1 cellular context compared by ENCODE assay signal in the genomic region with DNA sequence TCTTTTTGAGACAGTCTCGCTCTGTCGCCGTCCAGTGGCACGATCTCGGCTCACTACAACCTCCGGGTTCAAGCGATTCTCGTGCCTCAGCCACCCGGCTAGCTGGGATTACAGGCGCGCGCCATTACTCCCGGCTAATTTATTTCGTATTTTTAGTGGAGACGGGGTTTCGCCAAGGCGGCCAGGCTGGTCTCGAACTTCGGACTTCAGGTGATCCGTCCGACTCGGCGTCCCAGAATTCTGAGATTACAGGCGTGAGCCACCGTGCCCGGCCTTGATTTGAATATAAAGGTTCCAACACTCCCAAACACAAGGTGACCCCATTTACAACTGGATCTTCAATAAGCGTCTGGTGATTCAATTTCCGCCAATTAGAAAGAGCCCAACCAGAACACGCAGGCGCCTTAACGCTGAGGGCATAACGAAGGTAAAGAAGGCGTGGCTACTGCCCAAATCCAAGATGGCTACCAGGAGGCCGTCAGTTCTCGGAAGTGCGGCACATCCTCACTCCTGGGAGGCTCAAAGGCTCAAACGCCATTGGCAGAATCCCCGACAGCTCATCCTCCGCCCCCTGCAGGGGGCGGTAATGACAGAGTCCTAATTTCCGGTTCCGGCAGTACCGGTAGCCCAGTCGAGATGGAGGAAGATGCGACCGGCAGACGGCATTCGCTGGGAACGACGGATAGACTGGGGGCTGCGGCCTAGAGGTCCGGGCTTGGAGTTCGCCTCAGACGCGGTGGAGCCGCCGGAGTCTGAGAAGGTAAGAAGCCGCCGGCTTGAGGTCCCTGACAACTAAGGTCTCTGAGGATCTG.
TF ChIP-seq lines count a peak whose summit lies in the region.

A gene with protein sequence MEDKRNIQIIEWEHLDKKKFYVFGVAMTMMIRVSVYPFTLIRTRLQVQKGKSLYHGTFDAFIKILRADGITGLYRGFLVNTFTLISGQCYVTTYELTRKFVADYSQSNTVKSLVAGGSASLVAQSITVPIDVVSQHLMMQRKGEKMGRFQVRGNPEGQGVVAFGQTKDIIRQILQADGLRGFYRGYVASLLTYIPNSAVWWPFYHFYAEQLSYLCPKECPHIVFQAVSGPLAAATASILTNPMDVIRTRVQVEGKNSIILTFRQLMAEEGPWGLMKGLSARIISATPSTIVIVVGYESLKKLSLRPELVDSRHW (plus strand): TSS at position 617 of the 812 bp plus-strand sequence. CDS start 5,744 bp downstream, outside the sequence.

TF ChIP-seq in HepG2, 621 proteins besides CTCF, POLR2A, EP300 and RAD21 (continued from another document and continues in another):
- TF ChIP-seq, protein P1, sequence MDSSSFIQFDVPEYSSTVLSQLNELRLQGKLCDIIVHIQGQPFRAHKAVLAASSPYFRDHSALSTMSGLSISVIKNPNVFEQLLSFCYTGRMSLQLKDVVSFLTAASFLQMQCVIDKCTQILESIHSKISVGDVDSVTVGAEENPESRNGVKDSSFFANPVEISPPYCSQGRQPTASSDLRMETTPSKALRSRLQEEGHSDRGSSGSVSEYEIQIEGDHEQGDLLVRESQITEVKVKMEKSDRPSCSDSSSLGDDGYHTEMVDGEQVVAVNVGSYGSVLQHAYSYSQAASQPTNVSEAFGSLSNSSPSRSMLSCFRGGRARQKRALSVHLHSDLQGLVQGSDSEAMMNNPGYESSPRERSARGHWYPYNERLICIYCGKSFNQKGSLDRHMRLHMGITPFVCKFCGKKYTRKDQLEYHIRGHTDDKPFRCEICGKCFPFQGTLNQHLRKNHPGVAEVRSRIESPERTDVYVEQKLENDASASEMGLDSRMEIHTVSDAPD (CRISPR knock-in tag; IDR thresholded peaks at IDR 0.05): no peak
- TF ChIP-seq ZSCAN21 (CRISPR knock-in tag; IDR thresholded peaks at IDR 0.05; ENCODE audit: borderline replicate concordance) (0 out of 2 replicates have a peak, but pooled peaks have one; percentile 30), ZFP37 (CRISPR knock-in tag; IDR thresholded peaks at IDR 0.05; ENCODE audit: borderline replicate concordance) (no peak), DR1 (CRISPR knock-in tag; IDR thresholded peaks at IDR 0.05) (no peak), ZNF12 (CRISPR knock-in tag; IDR thresholded peaks at IDR 0.05) (no peak), PRPF4 (IDR thresholded peaks at IDR 0.05; ENCODE audit: low read depth, low read length, poor library complexity, severe bottlenecking) (peak; percentile 90), ELF3 (CRISPR knock-in tag; IDR thresholded peaks at IDR 0.05) (peak; percentile 54), ZNF441 (CRISPR knock-in tag; IDR thresholded peaks at IDR 0.05; ENCODE audit: borderline replicate concordance) (no peak), SIX4 (CRISPR knock-in tag; IDR thresholded peaks at IDR 0.05) (no peak), ZNF567 (CRISPR knock-in tag; IDR thresholded peaks at IDR 0.05; ENCODE audit: borderline replicate concordance) (no peak), AKAP8 (CRISPR knock-in tag; IDR thresholded peaks at IDR 0.05) (no peak), GFI1 (CRISPR knock-in tag; IDR thresholded peaks at IDR 0.05; ENCODE audit: borderline replicate concordance) (no peak), MYC (CRISPR knock-in tag; IDR thresholded peaks at IDR 0.05; ENCODE audit: borderline replicate concordance) (no peak; the same call in 1 of the 2 replicates), ATF7 (IDR thresholded peaks at IDR 0.05) (no peak), ATF7 (CRISPR knock-in tag; IDR thresholded peaks at IDR 0.05) (no peak; the same call in 1 of the 2 replicates), ZNF558 (CRISPR knock-in tag; IDR thresholded peaks at IDR 0.05; ENCODE audit: borderline replicate concordance) (no peak)
- TF ChIP-seq, protein P2, sequence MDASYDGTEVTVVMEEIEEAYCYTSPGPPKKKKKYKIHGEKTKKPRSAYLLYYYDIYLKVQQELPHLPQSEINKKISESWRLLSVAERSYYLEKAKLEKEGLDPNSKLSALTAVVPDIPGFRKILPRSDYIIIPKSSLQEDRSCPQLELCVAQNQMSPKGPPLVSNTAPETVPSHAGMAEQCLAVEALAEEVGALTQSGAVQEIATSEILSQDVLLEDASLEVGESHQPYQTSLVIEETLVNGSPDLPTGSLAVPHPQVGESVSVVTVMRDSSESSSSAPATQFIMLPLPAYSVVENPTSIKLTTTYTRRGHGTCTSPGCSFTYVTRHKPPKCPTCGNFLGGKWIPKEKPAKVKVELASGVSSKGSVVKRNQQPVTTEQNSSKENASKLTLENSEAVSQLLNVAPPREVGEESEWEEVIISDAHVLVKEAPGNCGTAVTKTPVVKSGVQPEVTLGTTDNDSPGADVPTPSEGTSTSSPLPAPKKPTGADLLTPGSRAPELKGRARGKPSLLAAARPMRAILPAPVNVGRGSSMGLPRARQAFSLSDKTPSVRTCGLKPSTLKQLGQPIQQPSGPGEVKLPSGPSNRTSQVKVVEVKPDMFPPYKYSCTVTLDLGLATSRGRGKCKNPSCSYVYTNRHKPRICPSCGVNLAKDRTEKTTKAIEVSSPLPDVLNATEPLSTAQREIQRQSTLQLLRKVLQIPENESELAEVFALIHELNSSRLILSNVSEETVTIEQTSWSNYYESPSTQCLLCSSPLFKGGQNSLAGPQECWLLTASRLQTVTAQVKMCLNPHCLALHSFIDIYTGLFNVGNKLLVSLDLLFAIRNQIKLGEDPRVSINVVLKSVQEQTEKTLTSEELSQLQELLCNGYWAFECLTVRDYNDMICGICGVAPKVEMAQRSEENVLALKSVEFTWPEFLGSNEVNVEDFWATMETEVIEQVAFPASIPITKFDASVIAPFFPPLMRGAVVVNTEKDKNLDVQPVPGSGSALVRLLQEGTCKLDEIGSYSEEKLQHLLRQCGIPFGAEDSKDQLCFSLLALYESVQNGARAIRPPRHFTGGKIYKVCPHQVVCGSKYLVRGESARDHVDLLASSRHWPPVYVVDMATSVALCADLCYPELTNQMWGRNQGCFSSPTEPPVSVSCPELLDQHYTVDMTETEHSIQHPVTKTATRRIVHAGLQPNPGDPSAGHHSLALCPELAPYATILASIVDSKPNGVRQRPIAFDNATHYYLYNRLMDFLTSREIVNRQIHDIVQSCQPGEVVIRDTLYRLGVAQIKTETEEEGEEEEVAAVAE (CRISPR knock-in tag; IDR thresholded peaks at IDR 0.05; ENCODE audit: borderline replicate concordance): peak; percentile 82; the same call in 1 of the 2 replicates
- TF ChIP-seq, protein P3, sequence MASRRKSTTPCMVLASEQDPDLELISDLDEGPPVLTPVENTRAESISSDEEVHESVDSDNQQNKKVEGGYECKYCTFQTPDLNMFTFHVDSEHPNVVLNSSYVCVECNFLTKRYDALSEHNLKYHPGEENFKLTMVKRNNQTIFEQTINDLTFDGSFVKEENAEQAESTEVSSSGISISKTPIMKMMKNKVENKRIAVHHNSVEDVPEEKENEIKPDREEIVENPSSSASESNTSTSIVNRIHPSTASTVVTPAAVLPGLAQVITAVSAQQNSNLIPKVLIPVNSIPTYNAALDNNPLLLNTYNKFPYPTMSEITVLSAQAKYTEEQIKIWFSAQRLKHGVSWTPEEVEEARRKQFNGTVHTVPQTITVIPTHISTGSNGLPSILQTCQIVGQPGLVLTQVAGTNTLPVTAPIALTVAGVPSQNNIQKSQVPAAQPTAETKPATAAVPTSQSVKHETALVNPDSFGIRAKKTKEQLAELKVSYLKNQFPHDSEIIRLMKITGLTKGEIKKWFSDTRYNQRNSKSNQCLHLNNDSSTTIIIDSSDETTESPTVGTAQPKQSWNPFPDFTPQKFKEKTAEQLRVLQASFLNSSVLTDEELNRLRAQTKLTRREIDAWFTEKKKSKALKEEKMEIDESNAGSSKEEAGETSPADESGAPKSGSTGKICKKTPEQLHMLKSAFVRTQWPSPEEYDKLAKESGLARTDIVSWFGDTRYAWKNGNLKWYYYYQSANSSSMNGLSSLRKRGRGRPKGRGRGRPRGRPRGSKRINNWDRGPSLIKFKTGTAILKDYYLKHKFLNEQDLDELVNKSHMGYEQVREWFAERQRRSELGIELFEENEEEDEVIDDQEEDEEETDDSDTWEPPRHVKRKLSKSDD (CRISPR knock-in tag; IDR thresholded peaks at IDR 0.05; ENCODE audit: low read depth): peak; percentile 60; the same call in 1 of the 2 replicates
- TF ChIP-seq, protein P4, sequence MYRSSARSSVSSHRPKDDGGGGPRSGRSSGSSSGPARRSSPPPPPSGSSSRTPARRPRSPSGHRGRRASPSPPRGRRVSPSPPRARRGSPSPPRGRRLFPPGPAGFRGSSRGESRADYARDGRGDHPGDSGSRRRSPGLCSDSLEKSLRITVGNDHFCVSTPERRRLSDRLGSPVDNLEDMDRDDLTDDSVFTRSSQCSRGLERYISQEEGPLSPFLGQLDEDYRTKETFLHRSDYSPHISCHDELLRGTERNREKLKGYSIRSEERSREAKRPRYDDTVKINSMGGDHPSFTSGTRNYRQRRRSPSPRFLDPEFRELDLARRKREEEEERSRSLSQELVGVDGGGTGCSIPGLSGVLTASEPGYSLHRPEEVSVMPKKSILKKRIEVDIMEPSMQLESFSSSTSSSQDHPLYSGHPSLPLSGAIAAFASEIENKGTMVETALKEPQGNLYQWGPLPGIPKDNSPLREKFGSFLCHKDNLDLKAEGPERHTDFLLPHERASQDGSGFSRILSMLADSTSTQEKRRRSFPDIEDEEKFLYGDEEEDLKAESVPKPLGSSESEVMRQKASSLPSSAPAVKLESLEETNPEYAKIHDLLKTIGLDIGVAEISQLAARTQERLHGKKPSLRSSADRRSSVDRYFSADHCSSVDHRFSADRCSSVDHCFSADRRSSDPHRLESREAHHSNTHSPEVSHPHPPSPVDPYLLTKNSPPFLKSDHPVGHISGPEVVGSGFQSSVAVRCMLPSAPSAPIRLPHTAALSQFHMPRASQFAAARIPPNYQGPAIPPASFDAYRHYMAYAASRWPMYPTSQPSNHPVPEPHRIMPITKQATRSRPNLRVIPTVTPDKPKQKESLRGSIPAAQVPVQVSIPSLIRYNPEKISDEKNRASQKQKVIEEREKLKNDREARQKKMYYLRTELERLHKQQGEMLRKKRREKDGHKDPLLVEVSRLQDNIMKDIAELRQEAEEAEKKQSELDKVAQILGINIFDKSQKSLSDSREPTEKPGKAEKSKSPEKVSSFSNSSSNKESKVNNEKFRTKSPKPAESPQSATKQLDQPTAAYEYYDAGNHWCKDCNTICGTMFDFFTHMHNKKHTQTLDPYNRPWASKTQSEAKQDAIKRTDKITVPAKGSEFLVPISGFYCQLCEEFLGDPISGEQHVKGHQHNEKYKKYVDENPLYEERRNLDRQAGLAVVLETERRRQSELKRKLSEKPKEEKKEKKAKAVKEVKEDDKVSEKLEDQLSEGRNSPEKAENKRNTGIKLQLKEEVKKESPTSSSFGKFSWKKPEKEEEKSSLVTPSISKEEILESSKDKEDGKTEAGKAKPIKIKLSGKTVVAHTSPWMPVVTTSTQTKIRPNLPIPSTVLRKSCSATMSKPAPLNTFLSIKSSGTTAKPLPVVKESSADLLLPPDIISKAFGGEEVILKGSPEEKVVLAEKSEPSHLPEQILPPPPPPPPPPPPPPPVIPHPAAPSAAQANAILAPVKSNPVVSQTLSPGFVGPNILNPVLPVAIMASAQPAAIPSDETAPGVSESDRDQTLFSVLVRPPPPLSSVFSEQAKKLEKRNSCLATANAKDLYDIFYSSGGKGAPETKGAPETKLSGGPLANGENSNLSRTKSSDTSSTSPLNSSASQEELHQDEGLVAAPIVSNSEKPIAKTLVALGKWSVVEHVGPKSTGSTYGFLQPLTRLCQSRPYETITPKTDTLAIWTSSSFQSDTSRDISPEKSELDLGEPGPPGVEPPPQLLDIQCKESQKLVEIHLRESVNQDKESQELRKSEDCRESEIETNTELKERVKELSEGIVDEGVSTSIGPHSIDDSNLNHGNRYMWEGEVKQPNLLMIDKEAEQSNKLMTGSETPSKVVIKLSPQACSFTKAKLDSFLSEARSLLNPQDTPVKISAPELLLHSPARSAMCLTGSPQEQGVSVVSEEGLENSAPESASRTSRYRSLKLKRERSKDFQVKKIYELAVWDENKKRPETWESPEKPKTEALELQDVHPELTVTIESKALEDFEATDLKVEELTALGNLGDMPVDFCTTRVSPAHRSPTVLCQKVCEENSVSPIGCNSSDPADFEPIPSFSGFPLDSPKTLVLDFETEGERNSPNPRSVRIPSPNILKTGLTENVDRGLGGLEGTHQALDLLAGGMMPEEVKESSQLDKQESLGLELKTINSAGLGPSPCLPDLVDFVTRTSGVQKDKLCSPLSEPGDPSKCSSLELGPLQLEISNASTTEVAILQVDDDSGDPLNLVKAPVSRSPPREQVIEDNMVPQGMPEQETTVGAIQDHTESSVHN (CRISPR knock-in tag; IDR thresholded peaks at IDR 0.05): no peak
- TF ChIP-seq, protein P5, sequence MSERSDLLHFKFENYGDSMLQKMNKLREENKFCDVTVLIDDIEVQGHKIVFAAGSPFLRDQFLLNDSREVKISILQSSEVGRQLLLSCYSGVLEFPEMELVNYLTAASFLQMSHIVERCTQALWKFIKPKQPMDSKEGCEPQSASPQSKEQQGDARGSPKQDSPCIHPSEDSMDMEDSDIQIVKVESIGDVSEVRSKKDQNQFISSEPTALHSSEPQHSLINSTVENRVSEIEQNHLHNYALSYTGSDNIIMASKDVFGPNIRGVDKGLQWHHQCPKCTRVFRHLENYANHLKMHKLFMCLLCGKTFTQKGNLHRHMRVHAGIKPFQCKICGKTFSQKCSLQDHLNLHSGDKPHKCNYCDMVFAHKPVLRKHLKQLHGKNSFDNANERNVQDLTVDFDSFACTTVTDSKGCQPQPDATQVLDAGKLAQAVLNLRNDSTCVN (CRISPR knock-in tag; IDR thresholded peaks at IDR 0.05; ENCODE audit: borderline replicate concordance): no peak
- TF ChIP-seq, protein P6, sequence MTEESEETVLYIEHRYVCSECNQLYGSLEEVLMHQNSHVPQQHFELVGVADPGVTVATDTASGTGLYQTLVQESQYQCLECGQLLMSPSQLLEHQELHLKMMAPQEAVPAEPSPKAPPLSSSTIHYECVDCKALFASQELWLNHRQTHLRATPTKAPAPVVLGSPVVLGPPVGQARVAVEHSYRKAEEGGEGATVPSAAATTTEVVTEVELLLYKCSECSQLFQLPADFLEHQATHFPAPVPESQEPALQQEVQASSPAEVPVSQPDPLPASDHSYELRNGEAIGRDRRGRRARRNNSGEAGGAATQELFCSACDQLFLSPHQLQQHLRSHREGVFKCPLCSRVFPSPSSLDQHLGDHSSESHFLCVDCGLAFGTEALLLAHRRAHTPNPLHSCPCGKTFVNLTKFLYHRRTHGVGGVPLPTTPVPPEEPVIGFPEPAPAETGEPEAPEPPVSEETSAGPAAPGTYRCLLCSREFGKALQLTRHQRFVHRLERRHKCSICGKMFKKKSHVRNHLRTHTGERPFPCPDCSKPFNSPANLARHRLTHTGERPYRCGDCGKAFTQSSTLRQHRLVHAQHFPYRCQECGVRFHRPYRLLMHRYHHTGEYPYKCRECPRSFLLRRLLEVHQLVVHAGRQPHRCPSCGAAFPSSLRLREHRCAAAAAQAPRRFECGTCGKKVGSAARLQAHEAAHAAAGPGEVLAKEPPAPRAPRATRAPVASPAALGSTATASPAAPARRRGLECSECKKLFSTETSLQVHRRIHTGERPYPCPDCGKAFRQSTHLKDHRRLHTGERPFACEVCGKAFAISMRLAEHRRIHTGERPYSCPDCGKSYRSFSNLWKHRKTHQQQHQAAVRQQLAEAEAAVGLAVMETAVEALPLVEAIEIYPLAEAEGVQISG (CRISPR knock-in tag; IDR thresholded peaks at IDR 0.05): peak; percentile 89
- TF ChIP-seq, protein P7, sequence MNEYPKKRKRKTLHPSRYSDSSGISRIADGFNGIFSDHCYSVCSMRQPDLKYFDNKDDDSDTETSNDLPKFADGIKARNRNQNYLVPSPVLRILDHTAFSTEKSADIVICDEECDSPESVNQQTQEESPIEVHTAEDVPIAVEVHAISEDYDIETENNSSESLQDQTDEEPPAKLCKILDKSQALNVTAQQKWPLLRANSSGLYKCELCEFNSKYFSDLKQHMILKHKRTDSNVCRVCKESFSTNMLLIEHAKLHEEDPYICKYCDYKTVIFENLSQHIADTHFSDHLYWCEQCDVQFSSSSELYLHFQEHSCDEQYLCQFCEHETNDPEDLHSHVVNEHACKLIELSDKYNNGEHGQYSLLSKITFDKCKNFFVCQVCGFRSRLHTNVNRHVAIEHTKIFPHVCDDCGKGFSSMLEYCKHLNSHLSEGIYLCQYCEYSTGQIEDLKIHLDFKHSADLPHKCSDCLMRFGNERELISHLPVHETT (CRISPR knock-in tag; conservative IDR thresholded peaks at IDR 0.05): no peak
- TF ChIP-seq, protein P8, sequence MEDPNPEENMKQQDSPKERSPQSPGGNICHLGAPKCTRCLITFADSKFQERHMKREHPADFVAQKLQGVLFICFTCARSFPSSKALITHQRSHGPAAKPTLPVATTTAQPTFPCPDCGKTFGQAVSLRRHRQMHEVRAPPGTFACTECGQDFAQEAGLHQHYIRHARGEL (CRISPR knock-in tag; IDR thresholded peaks at IDR 0.05): no peak
